Comparison of ENCODE assay signal across 15 cellular contexts in the genomic region with DNA sequence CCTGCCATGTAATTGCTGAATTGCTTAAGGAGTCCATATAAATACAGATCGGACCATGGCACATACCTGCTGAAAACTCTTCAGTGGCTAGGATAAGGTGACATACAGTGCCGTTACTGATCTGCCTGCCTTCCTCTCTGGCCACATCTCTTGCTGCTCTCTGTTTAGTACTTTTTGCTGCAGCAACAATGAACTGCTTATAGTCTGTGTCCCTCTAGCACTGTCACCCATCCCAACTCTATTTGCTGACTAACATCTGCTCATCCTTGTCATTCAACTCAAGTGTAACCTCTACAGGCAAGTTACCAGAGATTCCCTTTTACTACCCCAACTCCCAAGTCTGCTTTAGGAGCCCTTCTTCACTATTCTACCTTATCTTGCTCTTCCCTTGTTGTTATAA.
DNase-seq lines count a peak whose midpoint lies in the region; FAIRE-seq and TF ChIP-seq lines count a peak whose summit lies in the region.
"Had no signal": no experiment of that assay in that cellular context is flagged by ENCODE, and none has a peak within 500 bp of the region (broad histone marks: within the 10 kb centered on the region; RNA-seq: fewer than 3 reads in every experiment).

No MANE protein-coding gene starts in this region.

- peak; percentile 14 for FAIRE-seq in GM12892 (lab: Jason Lieb, UNC)

- TF ChIP-seq POLR2A in GM12892 (IDR thresholded peaks at IDR 0.05; ENCODE audit: low read depth, low read length): no peak

- in situ Hi-C loops in KBM-7 (cut with MboI; ENCODE audit: low pct_unique_long_range_greater_than_20kb, low sequenced_read_pairs): no loop called here

- DNase-seq in Ammon's horn (ENCODE audit: low spot score) (peak; percentile 31), GM12892 (ENCODE audit: insufficient read length) (no peak), globus pallidus (ENCODE audit: low spot score) (peak; percentile 34), pons (ENCODE audit: low spot score) (peak; percentile 76), H4 (ENCODE audit: low spot score) (no peak), NCI-H2171 (lab: John Stamatoyannopoulos, UW) (no peak), KBM-7 (no peak)
- no peak for DNase-seq in stimulated activated CD4-positive, alpha-beta T cell treated with anti-CD3 and anti-CD28 coated beads, Interleukin-1b, Interleukin-23, amount 100 ng/mL, for 48 hours
- DNase-seq: ACHN; BE2C; CD4-positive, alpha-beta memory T cell; DND-41; GDM1; GOT3; IMR-90 had no signal

Comparison
In these comparisons a context has a peak if more than half of its experiments do, and no peak if none do; other contexts are left out.
1. DNase-seq: peak in Ammon's horn (single experiment), globus pallidus (single experiment) and pons (single experiment); none in GM12892 (single experiment), stimulated activated CD4-positive, alpha-beta T cell treated with anti-CD3 and anti-CD28 coated beads, Interleukin-1b, Interleukin-23, amount 100 ng/mL, for 48 hours (single experiment), H4 (single experiment), NCI-H2171 (single experiment) and KBM-7 (single experiment).